ENCODE assay signal across 20 cellular contexts in genomic region chr5:120568716-120569115, GRCh38.
"Had no signal": no experiment of that assay in that cellular context is flagged by ENCODE, and none has a peak within 500 bp of the region (broad histone marks: within the 10 kb centered on the region; RNA-seq: fewer than 3 reads in every experiment).

No MANE protein-coding gene starts in this region.

- DNase-seq: activated CD4-positive, alpha-beta T cell treated with anti-CD3 and anti-CD28 coated beads for 48 hours; activated CD8-positive, alpha-beta T cell treated with anti-CD3 and anti-CD28 coated beads for 36 hours; activated effector memory CD4-positive, alpha-beta T cell treated with Interleukin-2 at 50 U/mL for 16 hours; activated naive CD4-positive, alpha-beta T cell treated with anti-CD3 and anti-CD28 coated beads, Interleukin-2, amount 50 U/mL, for 16 hours; activated T-cell treated with anti-CD3 and anti-CD28 coated beads, Interleukin-2, amount 50 U/mL, for 4 hours; amniotic stem cell; cortex of kidney; effector CD8-positive, alpha-beta T cell; heart right ventricle; mammary epithelial cell; naive thymus-derived CD4-positive, alpha-beta T cell; stimulated activated CD4-positive, alpha-beta T cell treated with anti-CD3 and anti-CD28 coated beads, Interleukin-2, amount 100 ng/mL, for 48 hours; T-helper 2 cell; thyroid gland; uterus had no signal

- H3K4me3 ChIP-seq: gastroesophageal sphincter, heart right ventricle, thyroid gland, uterus had no signal

- H3K9me3 ChIP-seq: gastroesophageal sphincter, heart right ventricle, thyroid gland, uterus had no signal

- H3K27me3 ChIP-seq: gastroesophageal sphincter, heart right ventricle, thyroid gland, uterus had no signal

- ATAC-seq: activated CD8-positive, alpha-beta T cell treated with anti-CD3 and anti-CD28 coated beads for 36 hours; activated T-cell treated with anti-CD3 and anti-CD28 coated beads, Interleukin-2, amount 50 U/mL, for 4 hours; gastroesophageal sphincter; heart right ventricle; left lobe of liver; naive thymus-derived CD4-positive, alpha-beta T cell; stimulated activated memory B cell treated with anti-CD40 and anti-IgM and Interleukin-4, amounts not matched to agents 10 μg/mL and 1 μg/mL and 100 μg/mL, for 72 hours; WTC11 had no signal

- H3K4me1 ChIP-seq: gastroesophageal sphincter, heart right ventricle, parathyroid adenoma, thyroid gland, uterus had no signal

- H3K36me3 ChIP-seq: gastroesophageal sphincter, heart right ventricle, thyroid gland, uterus had no signal

- H3K27ac ChIP-seq: gastroesophageal sphincter, heart right ventricle, parathyroid adenoma, thyroid gland, uterus had no signal
